ENCODE assay signal across 8 cellular contexts in the genomic region with DNA sequence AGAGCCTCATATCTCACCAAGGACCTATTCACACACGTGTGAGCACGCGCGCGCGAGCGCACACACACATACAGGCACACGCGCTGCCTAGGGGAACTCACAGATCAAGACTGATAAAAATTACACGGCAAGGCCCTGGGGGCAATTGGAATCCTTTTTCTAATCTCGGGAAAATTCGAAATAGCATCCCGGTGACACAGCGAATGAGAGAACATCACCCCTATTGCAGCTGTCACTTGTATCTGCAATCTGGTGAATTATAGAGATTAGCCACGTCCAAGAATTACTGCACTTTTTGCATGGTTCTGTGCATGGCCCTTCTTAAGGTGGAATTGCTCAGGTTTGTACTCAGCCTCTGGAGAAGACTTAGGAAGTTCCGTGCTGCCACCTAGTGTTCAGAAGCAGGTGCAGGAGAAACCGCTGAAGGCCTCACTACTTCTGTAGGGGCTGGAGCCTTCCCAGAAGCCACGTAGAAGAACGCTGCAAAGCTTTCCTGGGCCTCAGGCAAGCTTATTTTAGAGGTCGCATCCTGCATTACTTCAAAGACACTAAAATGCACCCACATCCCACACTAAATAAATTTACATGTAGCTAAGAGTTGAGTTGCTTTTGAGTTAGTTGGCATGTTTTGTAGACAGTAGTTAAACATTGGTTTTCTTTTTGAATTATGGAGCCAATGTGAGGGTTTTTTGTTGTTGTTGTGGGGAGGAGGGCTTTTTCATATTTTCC.
DNase-seq lines count a peak whose midpoint lies in the region; ATAC-seq and TF ChIP-seq lines count a peak whose summit lies in the region.

No MANE protein-coding gene starts in this region.

- H3K9me2 ChIP-seq in PC-3 (replicated peaks; ENCODE audit: low read length): no peaks in the 10 kb centered on the region

- H2AFZ ChIP-seq in PC-3 (ENCODE audit: low read length): peak overlapping the region; percentile 58

- no peaks in the 10 kb centered on the region for H3F3A ChIP-seq in PC-3 (ENCODE audit: low read length, unreplicated experiment)

- H3K4me3 ChIP-seq in PC-3 (ENCODE audit: low read length) (no peak overlapping the region), upper lobe of right lung (no peak overlapping the region)

- intact Hi-C loops in PC-3 (cut with micrococcal nuclease): loop anchor here (1.0 to 5.0 kb wide), 11 partner anchors 35 to 702 kb away; no protein-coding TSS in a partner anchor
- intact Hi-C loops in activated T-helper 1 cell treated with anti-CD3 and anti-CD28 coated beads, Interleukin-12 subunit alpha, Interleukin-12 subunit beta, Interleukin-2, Interleukin-4 antibody, amounts not matched to agents 30 ng/mL and 10 ng/mL and 1 ng/mL, durations not matched to agents 14 hours and 24 hours and 36 hours (cut with micrococcal nuclease): loop anchor here (2.0 to 5.0 kb wide), 2 partner anchors 152 to 213 kb away; no protein-coding TSS in a partner anchor
- intact Hi-C loops in upper lobe of right lung (cut with DNase I): no loop called here

- CTCF ChIA-PET in PC-3 (lab: Charles Lee): interaction anchor here (0.7 to 2.3 kb wide), 7 partner anchors 21 to 147 kb away, joined by 3 to 14 read pairs (median 5); no protein-coding TSS in a partner anchor

- no peaks in the 10 kb centered on the region for H3K9me3 Mint-ChIP-seq in activated T-helper 1 cell treated with anti-CD3 and anti-CD28 coated beads, Interleukin-12 subunit alpha, Interleukin-12 subunit beta, Interleukin-2, Interleukin-4 antibody, amounts not matched to agents 30 ng/mL and 10 ng/mL and 1 ng/mL, durations not matched to agents 14 hours and 24 hours and 36 hours

- TF ChIP-seq CTCF in PC-3 (conservative IDR thresholded peaks at IDR 0.05; ENCODE audit: low read depth, low read length) (peak; percentile 97), omental fat pad (IDR thresholded peaks at IDR 0.05) (peak in 1 of 3 donors; percentile 46), upper lobe of right lung (IDR thresholded peaks at IDR 0.05) (peak; percentile 82)

- DNase-seq in DMS153 treated with DMSO at 0.1 percent for 48 hours (lab: John Stamatoyannopoulos, UW; ENCODE audit: unreplicated experiment): peak; percentile 93
- DNase-seq in Kasumi-1 (lab: John Stamatoyannopoulos, UW): peak; percentile 75 to 83
- DNase-seq in PC-3: peak; percentile 98
- peak; percentile 14 for DNase-seq in activated T-helper 1 cell treated with anti-CD3 and anti-CD28 coated beads, Interleukin-12 subunit alpha, Interleukin-12 subunit beta, Interleukin-2, Interleukin-4 antibody, amounts not matched to agents 30 ng/mL and 10 ng/mL and 1 ng/mL, durations not matched to agents 14 hours and 24 hours and 36 hours (ENCODE audit: low spot score)
- peak; percentile 57 for DNase-seq in foreskin melanocyte
- peak; percentile 56 for DNase-seq in omental fat pad (ENCODE audit: low spot score)
- peak; percentile 71 for DNase-seq in upper lobe of right lung

- no TSS peak for BruUV-seq in PC-3 (replicated peaks; lab: Mats Ljungman, UMichigan)

- H3K27ac ChIP-seq in PC-3 (ENCODE audit: low read length): peak overlapping the region; percentile 19; the same call in 1 of the 2 replicates
- H3K27ac ChIP-seq in upper lobe of right lung: no peak overlapping the region

- POLR2A ChIA-PET in PC-3 (lab: Charles Lee; ENCODE audit: unreplicated experiment): interaction anchor here (0.6 to 0.7 kb wide), 2 partner anchors 61 to 750 kb away, joined by 5 read pairs; no protein-coding TSS in a partner anchor

- no peak overlapping the region for H3K9ac ChIP-seq in PC-3 (ENCODE audit: low read length)

- no peak overlapping the region for H3K4me3 Mint-ChIP-seq in activated T-helper 1 cell treated with anti-CD3 and anti-CD28 coated beads, Interleukin-12 subunit alpha, Interleukin-12 subunit beta, Interleukin-2, Interleukin-4 antibody, amounts not matched to agents 30 ng/mL and 10 ng/mL and 1 ng/mL, durations not matched to agents 14 hours and 24 hours and 36 hours

- H3K9me3 ChIP-seq in PC-3 (ENCODE audit: low read length) (no peaks in the 10 kb centered on the region), upper lobe of right lung (no peaks in the 10 kb centered on the region)

- H3K27me3 ChIP-seq in PC-3 (ENCODE audit: low read length) (no peaks in the 10 kb centered on the region), upper lobe of right lung (no peaks in the 10 kb centered on the region)

- H3K4me1 Mint-ChIP-seq in activated T-helper 1 cell treated with anti-CD3 and anti-CD28 coated beads, Interleukin-12 subunit alpha, Interleukin-12 subunit beta, Interleukin-2, Interleukin-4 antibody, amounts not matched to agents 30 ng/mL and 10 ng/mL and 1 ng/mL, durations not matched to agents 14 hours and 24 hours and 36 hours (ENCODE audit: low read depth): no peaks in the 10 kb centered on the region

- H3K4me1 ChIP-seq in PC-3 (ENCODE audit: insufficient read depth, low read length): peaks cover 36% of the 10 kb centered on the region
- H3K4me1 ChIP-seq in upper lobe of right lung: no peaks in the 10 kb centered on the region

- ATAC-seq in GM21786 (IDR thresholded peaks at IDR 0.05; ENCODE audit: unreplicated experiment) (peak; percentile 71), PC-3 (peak; percentile 93), omental fat pad (ENCODE audit: low FRiP score) (peak; percentile 95), upper lobe of right lung (peak; percentile 96)

- no peaks in the 10 kb centered on the region for H3K79me2 ChIP-seq in PC-3 (ENCODE audit: low read length)

- H3K27ac Mint-ChIP-seq in activated T-helper 1 cell treated with anti-CD3 and anti-CD28 coated beads, Interleukin-12 subunit alpha, Interleukin-12 subunit beta, Interleukin-2, Interleukin-4 antibody, amounts not matched to agents 30 ng/mL and 10 ng/mL and 1 ng/mL, durations not matched to agents 14 hours and 24 hours and 36 hours: no peak overlapping the region

- no peaks in the 10 kb centered on the region for H4K20me1 ChIP-seq in PC-3 (ENCODE audit: low read length)

- H3K27me3 Mint-ChIP-seq in activated T-helper 1 cell treated with anti-CD3 and anti-CD28 coated beads, Interleukin-12 subunit alpha, Interleukin-12 subunit beta, Interleukin-2, Interleukin-4 antibody, amounts not matched to agents 30 ng/mL and 10 ng/mL and 1 ng/mL, durations not matched to agents 14 hours and 24 hours and 36 hours (ENCODE audit: insufficient read depth): peaks cover 9% of the 10 kb centered on the region

- peak overlapping the region; percentile 30; the same call in 1 of the 2 replicates for H3K4me2 ChIP-seq in PC-3 (ENCODE audit: low read length)

- no peaks in the 10 kb centered on the region for H3K36me3 Mint-ChIP-seq in activated T-helper 1 cell treated with anti-CD3 and anti-CD28 coated beads, Interleukin-12 subunit alpha, Interleukin-12 subunit beta, Interleukin-2, Interleukin-4 antibody, amounts not matched to agents 30 ng/mL and 10 ng/mL and 1 ng/mL, durations not matched to agents 14 hours and 24 hours and 36 hours (ENCODE audit: low read depth)

- H3K36me3 ChIP-seq in PC-3 (ENCODE audit: low read depth, low read length) (no peaks in the 10 kb centered on the region), upper lobe of right lung (no peaks in the 10 kb centered on the region)

Comparison
In these comparisons a context has a peak if more than half of its experiments do, and no peak if none do; other contexts are left out.
1. DNase-seq: peak in every context shown above with its lines; median percentile 98 in PC-3; 93 in DMS153 treated with DMSO at 0.1 percent for 48 hours; 79 in Kasumi-1; 71 in upper lobe of right lung; 57 in foreskin melanocyte; 56 in omental fat pad; 14 in activated T-helper 1 cell treated with anti-CD3 and anti-CD28 coated beads, Interleukin-12 subunit alpha, Interleukin-12 subunit beta, Interleukin-2, Interleukin-4 antibody, amounts not matched to agents 30 ng/mL and 10 ng/mL and 1 ng/mL, durations not matched to agents 14 hours and 24 hours and 36 hours.